In genomic region chr14:72851660-72852059, GRCh38 we compare ENCODE assay signal across 27 cellular contexts. TPM values are rescaled to one million over a fixed set of nuclear protein-coding genes. Genes with fewer than 3 reads are reported as not detected.
DNase-seq lines count a peak whose midpoint lies in the region; ATAC-seq and TF ChIP-seq lines count a peak whose summit lies in the region.
"Had no signal": no experiment of that assay in that cellular context is flagged by ENCODE, and none has a peak within 500 bp of the region (broad histone marks: within the 10 kb centered on the region; RNA-seq: fewer than 3 reads in every experiment).

No MANE protein-coding gene starts in this region.

- no peak for TF ChIP-seq CTCF in nephron progenitor cell (IDR thresholded peaks at IDR 0.05)

- H3K4me1 Mint-ChIP-seq in nephron progenitor cell = peaks cover 78% of the 10 kb centered on the region
- H3K4me1 Mint-ChIP-seq: T-cell had no signal

- peaks cover 35% of the 10 kb centered on the region for H3K36me3 Mint-ChIP-seq in nephron progenitor cell (ENCODE audit: low read depth)
- H3K36me3 Mint-ChIP-seq: CD4-positive, alpha-beta memory T cell; T-cell had no signal

- H3K4me3 Mint-ChIP-seq in nephron progenitor cell = no peak overlapping the region
- H3K4me3 Mint-ChIP-seq: CD4-positive, alpha-beta memory T cell; H9; T-cell had no signal

- ATAC-seq in HG03196 (IDR thresholded peaks at IDR 0.05; ENCODE audit: unreplicated experiment) (no peak), left lobe of liver (no peak)
- ATAC-seq: A549, GM12878, T-cell had no signal

- H3K9me3 Mint-ChIP-seq in nephron progenitor cell = peaks cover 3% of the 10 kb centered on the region
- H3K9me3 Mint-ChIP-seq: CD4-positive, alpha-beta memory T cell; H9; T-cell had no signal

- peak; percentile 29 for DNase-seq in NCI-H748 (lab: John Stamatoyannopoulos, UW; ENCODE audit: unreplicated experiment)
- DNase-seq in NCI-H748 treated with DMSO at 0.1 percent for 48 hours (lab: John Stamatoyannopoulos, UW) = no peak
- DNase-seq in DMS79 treated with DMSO at 0.1 percent for 48 hours (lab: John Stamatoyannopoulos, UW) = peak; percentile 89
- DNase-seq in NCI-H510A (lab: John Stamatoyannopoulos, UW) = peak; percentile 64
- DNase-seq in nephron progenitor cell = no peak
- DNase-seq in NCI-H774 (lab: John Stamatoyannopoulos, UW) = no peak
- no peak for DNase-seq in left lobe of liver (ENCODE audit: low spot score)
- DNase-seq: CD4-positive, alpha-beta memory T cell; COR-L47; DMS53; EL; GDM1; GM23248; H9; KBM-7; MG63; NCI-H1436 treated with DMSO at 0.1 percent for 48 hours; NCI-H2029; NCI-H2171; NCI-H226; NCI-H69; Right ventricle myocardium superior; RPMI8226; T-cell had no signal

- H3K27me3 Mint-ChIP-seq in nephron progenitor cell (ENCODE audit: low read depth, poor library complexity) = no peaks in the 10 kb centered on the region

- H3K27ac Mint-ChIP-seq in nephron progenitor cell = peak overlapping the region; percentile 60
- H3K27ac Mint-ChIP-seq: H9, T-cell had no signal

RNA-seq across cellular contexts. Expression of gene DPF3, which starts 42.2 kb away (rescaled TPM):
- 5.2 TPM for total RNA-seq in left lobe of liver
- total RNA-seq: H9 had no signal

Comparison
In these comparisons a context has a peak if more than half of its experiments do, and no peak if none do; other contexts are left out.
1. DNase-seq: peak in NCI-H748 (single experiment), DMS79 treated with DMSO at 0.1 percent for 48 hours (single experiment) and NCI-H510A (single experiment); none in NCI-H748 treated with DMSO at 0.1 percent for 48 hours (single experiment), nephron progenitor cell (single experiment), NCI-H774 (single experiment) and left lobe of liver (single experiment).